21 cellular contexts compared by ENCODE assay signal in genomic region chr4:10380695-10381094, GRCh38.
"Had no signal": no experiment of that assay in that cellular context is flagged by ENCODE, and none has a peak within 500 bp of the region (broad histone marks: within the 10 kb centered on the region; RNA-seq: fewer than 3 reads in every experiment).

No MANE protein-coding gene starts in this region.

- H3K4me3 ChIP-seq: dorsolateral prefrontal cortex, esophagus muscularis mucosa, hepatocyte, mucosa of descending colon, spleen, stomach, thoracic aorta, transverse colon had no signal

- ATAC-seq: left lobe of liver; mucosa of descending colon; naive thymus-derived CD8-positive, alpha-beta T cell; sciatic nerve; stimulated activated memory B cell treated with anti-CD40 and anti-IgM and Interleukin-4, amounts not matched to agents 10 μg/mL and 1 μg/mL and 100 μg/mL, for 72 hours had no signal

- H3K27ac ChIP-seq: dorsolateral prefrontal cortex, esophagus muscularis mucosa, hepatocyte, spleen, stomach, thoracic aorta, transverse colon had no signal

- H3K27me3 ChIP-seq: esophagus muscularis mucosa, hepatocyte, stomach, transverse colon had no signal

- H3K4me1 ChIP-seq: esophagus muscularis mucosa, spleen, stomach had no signal

- DNase-seq: cortex of kidney; dorsolateral prefrontal cortex; effector CD8-positive, alpha-beta T cell; foreskin melanocyte; head of caudate nucleus; mucosa of descending colon; naive thymus-derived CD8-positive, alpha-beta T cell; posterior cingulate gyrus; spleen; stimulated activated CD4-positive, alpha-beta T cell treated with anti-CD3 and anti-CD28 coated beads, Interleukin-15, amount 100 ng/mL, for 24 hours; stimulated activated CD4-positive, alpha-beta T cell treated with anti-CD3 and anti-CD28 coated beads, Interleukin-1b, Interleukin-23, amount 100 ng/mL, for 48 hours; stimulated activated CD4-positive, alpha-beta T cell treated with anti-CD3 and anti-CD28 coated beads, Interleukin-4, amount 100 ng/mL, for 24 hours; stomach; substantia nigra; transverse colon had no signal
